In genomic region chr11:9535189-9535781, GRCh38 we compare ENCODE assay signal across 8 cellular contexts. TPM values are rescaled to one million over a fixed set of nuclear protein-coding genes. Genes with fewer than 3 reads are reported as not detected.
A peak's percentile ranks its signal among the peaks of the same experiment; 100 is the strongest.
DNase-seq lines count a peak whose midpoint lies in the region; ATAC-seq, FAIRE-seq and TF ChIP-seq lines count a peak whose summit lies in the region.

No MANE protein-coding gene starts in this region.

- peak; percentile 95 for TF ChIP-seq CTCF in OCI-LY1 (IDR thresholded peaks at IDR 0.05; ENCODE audit: low read length)
- peak; percentile 65 for TF ChIP-seq CTCF in neutrophil (IDR thresholded peaks at IDR 0.05)

- no peak overlapping the region for H3K4me3 ChIP-seq in OCI-LY1 (ENCODE audit: low read depth, low read length, poor library complexity, severe bottlenecking)
- no peak overlapping the region for H3K4me3 ChIP-seq in neutrophil (ENCODE audit: low read depth in 1 of 2, low read length in 1 of 2)

- H3K9me3 ChIP-seq in OCI-LY1 (ENCODE audit: low read length) (no peaks in the 10 kb centered on the region), neutrophil (no peaks in the 10 kb centered on the region)

- no peak overlapping the region for H2AFZ ChIP-seq in OCI-LY1 (ENCODE audit: low read length)

- no peaks in the 10 kb centered on the region for H3K27me3 ChIP-seq in OCI-LY1 (ENCODE audit: insufficient read depth, low read length)
- no peaks in the 10 kb centered on the region for H3K27me3 ChIP-seq in neutrophil

- peak; percentile 94 for FAIRE-seq in GM12892 (lab: Jason Lieb, UNC)

- no peaks in the 10 kb centered on the region for H3F3A ChIP-seq in OCI-LY1 (ENCODE audit: insufficient read depth, low read length)

- no peak overlapping the region for H3K27ac ChIP-seq in OCI-LY1 (ENCODE audit: low read depth, low read length, poor library complexity, severe bottlenecking)
- H3K27ac ChIP-seq in neutrophil = no peak overlapping the region

- H3K36me3 ChIP-seq in OCI-LY1 (ENCODE audit: insufficient read depth, low read length) = no peaks in the 10 kb centered on the region
- no peaks in the 10 kb centered on the region for H3K36me3 ChIP-seq in neutrophil

- H3K79me2 ChIP-seq in OCI-LY1 (ENCODE audit: insufficient read depth, low read length) = no peaks in the 10 kb centered on the region

- peak; percentile 47 for DNase-seq in 8988T
- DNase-seq in GM12892 (ENCODE audit: insufficient read length) = peak; percentile 42
- DNase-seq in activated T-cell treated with anti-CD3 and anti-CD28 coated beads, Interleukin-2, amount 50 U/mL, for 1 hour = peak; percentile 81
- DNase-seq in fibroblast of peridontal ligament (ENCODE audit: extremely low read depth) = peak; percentile 34
- peak; percentile 34 for DNase-seq in stromal cell of bone marrow (ENCODE audit: low read depth)

- H3K9ac ChIP-seq in OCI-LY1 (ENCODE audit: low read length) = no peak overlapping the region

- H3K4me1 ChIP-seq in OCI-LY1 (ENCODE audit: insufficient read depth, low read length, severe bottlenecking) (peaks cover 20% of the 10 kb centered on the region), neutrophil (ENCODE audit: control insufficient read depth in 1 of 2, insufficient read depth in 1 of 2, low read depth in 1 of 2, low read length in 1 of 2) (peaks cover 0 to 5% of the 10 kb centered on the region in 2 experiments)

- H3K4me2 ChIP-seq in OCI-LY1 (ENCODE audit: low read length) = no peak overlapping the region

- H3K9me2 ChIP-seq in OCI-LY1 (ENCODE audit: low read depth, low read length) = no peaks in the 10 kb centered on the region

- no peaks in the 10 kb centered on the region for H4K20me1 ChIP-seq in OCI-LY1 (ENCODE audit: insufficient read depth, low read length)

- ATAC-seq in HG02588 (IDR thresholded peaks at IDR 0.05; ENCODE audit: unreplicated experiment) = no peak

- no peak for TF ChIP-seq POLR2A in GM12892 (IDR thresholded peaks at IDR 0.05; ENCODE audit: low read depth, low read length)

RNA-seq across cellular contexts. Expression of gene WEE1, which starts 38.2 kb away (rescaled TPM):
- polyA plus RNA-seq in GM12892 (2012; ENCODE audit: missing spikeins) = 38.4 TPM
